Comparison of ENCODE assay signal across 23 cellular contexts in genomic region chr2:168811670-168812069, GRCh38. TPM values are rescaled to one million over a fixed set of nuclear protein-coding genes. Genes with fewer than 3 reads are reported as not detected.
DNase-seq lines count a peak whose midpoint lies in the region; ATAC-seq lines count a peak whose summit lies in the region.
"Had no signal": no experiment of that assay in that cellular context is flagged by ENCODE, and none has a peak within 500 bp of the region (broad histone marks: within the 10 kb centered on the region; RNA-seq: fewer than 3 reads in every experiment).

No MANE protein-coding gene starts in this region.

- ATAC-seq in left colon (peak; percentile 69), GM21786 (IDR thresholded peaks at IDR 0.05; ENCODE audit: unreplicated experiment) (no peak), GM19351 (IDR thresholded peaks at IDR 0.05; ENCODE audit: unreplicated experiment) (no peak), HG03196 (IDR thresholded peaks at IDR 0.05; ENCODE audit: unreplicated experiment) (no peak)

- intact Hi-C loops in left colon (cut with DNase I, micrococcal nuclease): no loop called here

- DNase-seq in ELR (ENCODE audit: low read depth) (peak; percentile 24), NCI-H2227 treated with DMSO at 0.1 percent for 48 hours (lab: John Stamatoyannopoulos, UW) (peak; percentile 35), left colon (no peak), superior temporal gyrus (ENCODE audit: extremely low spot score) (peak; percentile 48)
- DNase-seq: Calu3, GM23248, H9, HFFc6, IMR-90, NCI-H1048, NCI-H1417, NCI-H1694, NCI-H2029 treated with DMSO at 0.1 percent for 48 hours, NCI-H226, NCI-H510A, NCI-H69, RPMI8226, SHP77, T-helper 1 cell had no signal

RNA-seq across cellular contexts. Expression of gene NOSTRIN, which starts 9.2 kb away (rescaled TPM):
- 10 to 100 TPM; 52.7 to 55.6 TPM for total RNA-seq in left colon
- total RNA-seq: G401, H9, HFFc6 had no signal

Comparison
In these comparisons a context has a peak if more than half of its experiments do, and no peak if none do; other contexts are left out.
1. DNase-seq: peak in ELR (single experiment), NCI-H2227 treated with DMSO at 0.1 percent for 48 hours (single experiment) and superior temporal gyrus (single experiment); none in left colon (0 of 2).